Comparison of ENCODE assay signal across 11 cellular contexts in genomic region chr20:48822178-48822577, GRCh38. TPM values are rescaled to one million over a fixed set of nuclear protein-coding genes. Genes with fewer than 3 reads are reported as not detected.
DNase-seq lines count a peak whose midpoint lies in the region; ATAC-seq and TF ChIP-seq lines count a peak whose summit lies in the region.
"Had no signal": no experiment of that assay in that cellular context is flagged by ENCODE, and none has a peak within 500 bp of the region (broad histone marks: within the 10 kb centered on the region; RNA-seq: fewer than 3 reads in every experiment).

No MANE protein-coding gene starts in this region.

- H3K27me3 Mint-ChIP-seq in CD4-positive, alpha-beta T cell = peaks cover 3% of the 10 kb centered on the region
- no peaks in the 10 kb centered on the region for H3K27me3 Mint-ChIP-seq in IgD-negative memory B cell
- H3K27me3 Mint-ChIP-seq in activated T-helper 17 cell treated with anti-CD3 and anti-CD28 coated beads, Interleukin-2, amount 50 U/mL, for 72 hours = no peaks in the 10 kb centered on the region
- no peaks in the 10 kb centered on the region for H3K27me3 Mint-ChIP-seq in natural killer cell (ENCODE audit: low read depth in 2 of 2)
- H3K27me3 Mint-ChIP-seq: stimulated activated naive B cell treated with anti-CD40 and anti-IgM and Interleukin-4, amounts not matched to agents 10 μg/mL and 1 μg/mL and 100 μg/mL, for 72 hours had no signal

- CTCF ChIA-PET in CD4-positive, alpha-beta T cell (lab: Charles Lee) = no interaction called here

- peaks cover 22% of the 10 kb centered on the region for H3K36me3 Mint-ChIP-seq in CD4-positive, alpha-beta T cell (ENCODE audit: low read depth)
- H3K36me3 Mint-ChIP-seq in IgD-negative memory B cell = peaks cover 6% of the 10 kb centered on the region
- peaks cover 97% of the 10 kb centered on the region for H3K36me3 Mint-ChIP-seq in activated T-helper 17 cell treated with anti-CD3 and anti-CD28 coated beads, Interleukin-2, amount 50 U/mL, for 72 hours (ENCODE audit: low read depth)
- H3K36me3 Mint-ChIP-seq in natural killer cell = no peaks in the 10 kb centered on the region

- no peaks in the 10 kb centered on the region for H3K27me3 ChIP-seq in CD4-positive, alpha-beta T cell (ENCODE audit: control insufficient read depth, insufficient read depth, low read length)

- no peaks in the 10 kb centered on the region for H3K9me3 ChIP-seq in CD4-positive, alpha-beta T cell (ENCODE audit: control insufficient read depth, low read length)

- H3K4me1 Mint-ChIP-seq in CD4-positive, alpha-beta T cell (ENCODE audit: low read depth) = peaks cover 90% of the 10 kb centered on the region
- H3K4me1 Mint-ChIP-seq in IgD-negative memory B cell (peaks cover 43 to 71% (median 64%) of the 10 kb centered on the region in 3 donors), natural killer cell (peaks cover 85 to 99% of the 10 kb centered on the region in 2 donors)
- peaks cover 61% of the 10 kb centered on the region for H3K4me1 Mint-ChIP-seq in activated T-helper 17 cell treated with anti-CD3 and anti-CD28 coated beads, Interleukin-2, amount 50 U/mL, for 72 hours

- H3K27ac ChIP-seq in CD4-positive, alpha-beta T cell (ENCODE audit: low read depth, low read length) = peak overlapping the region; percentile 63
- H3K27ac ChIP-seq: C4-2B had no signal

- no peak for DNase-seq in CD4-positive, alpha-beta T cell
- DNase-seq in natural killer cell (no peak), anterior cingulate cortex (lab: John Stamatoyannopoulos, UW) (no peak), NCI-H1694 treated with DMSO at 0.1 percent for 48 hours (lab: John Stamatoyannopoulos, UW) (no peak), mucosa of gallbladder (ENCODE audit: low spot score) (no peak)
- DNase-seq: H9; NCI-H2227 treated with DMSO at 0.1 percent for 48 hours; stimulated activated naive B cell treated with anti-CD40 and anti-IgM and Interleukin-4, amounts not matched to agents 10 μg/mL and 1 μg/mL and 100 μg/mL, for 72 hours had no signal

- intact Hi-C loops in CD4-positive, alpha-beta T cell (cut with DNase I, micrococcal nuclease) = loop anchor here (5.0 to 10.0 kb wide), 2 partner anchors 60 to 83 kb away; no protein-coding TSS in a partner anchor
- intact Hi-C loops in natural killer cell (cut with micrococcal nuclease) = loop anchor here (5.0 to 10.0 kb wide), 3 partner anchors 137 to 225 kb away; partner anchors contain the start of gene CSE1L

- H3K4me3 Mint-ChIP-seq in CD4-positive, alpha-beta T cell = peak overlapping the region; percentile 97
- H3K4me3 Mint-ChIP-seq in IgD-negative memory B cell = peak overlapping the region; percentile 83 to 98 (median 94)
- no peak overlapping the region for H3K4me3 Mint-ChIP-seq in activated T-helper 17 cell treated with anti-CD3 and anti-CD28 coated beads, Interleukin-2, amount 50 U/mL, for 72 hours
- peak overlapping the region; percentile 99 for H3K4me3 Mint-ChIP-seq in natural killer cell
- H3K4me3 Mint-ChIP-seq: H9 had no signal

- POLR2A ChIA-PET in CD4-positive, alpha-beta T cell (lab: Charles Lee) = interaction anchor here (1.0 to 1.8 kb wide), 3 partner anchors 9 to 71 kb away, joined by 4 to 5 read pairs (median 4); no protein-coding TSS in a partner anchor

- ATAC-seq in CD4-positive, alpha-beta T cell (ENCODE audit: poor library complexity) = no peak
- ATAC-seq in activated T-helper 17 cell treated with anti-CD3 and anti-CD28 coated beads, Interleukin-2, amount 50 U/mL, for 72 hours (replicated peaks) = no peak
- ATAC-seq in natural killer cell = no peak
- ATAC-seq: stimulated activated naive B cell treated with anti-CD40 and anti-IgM and Interleukin-4, amounts not matched to agents 10 μg/mL and 1 μg/mL and 100 μg/mL, for 72 hours had no signal

- H3K27ac Mint-ChIP-seq in CD4-positive, alpha-beta T cell = no peak overlapping the region
- peak overlapping the region; percentile 91 to 96 (median 92) for H3K27ac Mint-ChIP-seq in IgD-negative memory B cell
- peak overlapping the region; percentile 94 for H3K27ac Mint-ChIP-seq in activated T-helper 17 cell treated with anti-CD3 and anti-CD28 coated beads, Interleukin-2, amount 50 U/mL, for 72 hours
- H3K27ac Mint-ChIP-seq in natural killer cell = no peak overlapping the region
- H3K27ac Mint-ChIP-seq: H9 had no signal

- TF ChIP-seq CTCF in CD4-positive, alpha-beta T cell (IDR thresholded peaks at IDR 0.05) = no peak
- TF ChIP-seq CTCF in natural killer cell (IDR thresholded peaks at IDR 0.05) = no peak

- no peaks in the 10 kb centered on the region for H3K9me3 Mint-ChIP-seq in CD4-positive, alpha-beta T cell
- H3K9me3 Mint-ChIP-seq in IgD-negative memory B cell (no peaks in the 10 kb centered on the region), natural killer cell (no peaks in the 10 kb centered on the region)
- H3K9me3 Mint-ChIP-seq in activated T-helper 17 cell treated with anti-CD3 and anti-CD28 coated beads, Interleukin-2, amount 50 U/mL, for 72 hours = no peaks in the 10 kb centered on the region
- H3K9me3 Mint-ChIP-seq: H9; stimulated activated naive B cell treated with anti-CD40 and anti-IgM and Interleukin-4, amounts not matched to agents 10 μg/mL and 1 μg/mL and 100 μg/mL, for 72 hours had no signal

RNA-seq across cellular contexts. Expression of gene PREX1, which starts 5.6 kb away (rescaled TPM):
- 10 to 100 TPM; 73.9 to 74.5 TPM for total RNA-seq in CD4-positive, alpha-beta T cell
- polyA plus RNA-seq in IgD-negative memory B cell = 41.7 TPM
- 100 to 1,000 TPM in 1 of 2 donors, 10 to 100 TPM in 1; 96.1 to 111 TPM for total RNA-seq in activated T-helper 17 cell treated with anti-CD3 and anti-CD28 coated beads, Interleukin-2, amount 50 U/mL, for 72 hours
- total RNA-seq in natural killer cell (100 to 1,000 TPM; 382 to 392 (median 389) TPM), mucosa of gallbladder (29.8 TPM)

Comparison
In these comparisons a context has a peak if more than half of its experiments do, and no peak if none do; other contexts are left out.
1. H3K27ac Mint-ChIP-seq: peak in IgD-negative memory B cell (3 of 3) and activated T-helper 17 cell treated with anti-CD3 and anti-CD28 coated beads, Interleukin-2, amount 50 U/mL, for 72 hours (single experiment); none in CD4-positive, alpha-beta T cell (single experiment) and natural killer cell (0 of 2).